In genomic region chr16:20002936-20003335, GRCh38 we compare ENCODE assay signal across 8 cellular contexts.
"Had no signal": no experiment of that assay in that cellular context is flagged by ENCODE, and none has a peak within 500 bp of the region (broad histone marks: within the 10 kb centered on the region; RNA-seq: fewer than 3 reads in every experiment).

No MANE protein-coding gene starts in this region.

- H3K4me3 ChIP-seq: GM12878 had no signal

- ATAC-seq: GM12878 had no signal

- DNase-seq: GDM1, GF-D8 had no signal

- FAIRE-seq: G401.6, GM12878, GM12891, GM12892, GM18507, GM19239 had no signal
